ENCODE assay signal across 1 cellular context in the genomic region with DNA sequence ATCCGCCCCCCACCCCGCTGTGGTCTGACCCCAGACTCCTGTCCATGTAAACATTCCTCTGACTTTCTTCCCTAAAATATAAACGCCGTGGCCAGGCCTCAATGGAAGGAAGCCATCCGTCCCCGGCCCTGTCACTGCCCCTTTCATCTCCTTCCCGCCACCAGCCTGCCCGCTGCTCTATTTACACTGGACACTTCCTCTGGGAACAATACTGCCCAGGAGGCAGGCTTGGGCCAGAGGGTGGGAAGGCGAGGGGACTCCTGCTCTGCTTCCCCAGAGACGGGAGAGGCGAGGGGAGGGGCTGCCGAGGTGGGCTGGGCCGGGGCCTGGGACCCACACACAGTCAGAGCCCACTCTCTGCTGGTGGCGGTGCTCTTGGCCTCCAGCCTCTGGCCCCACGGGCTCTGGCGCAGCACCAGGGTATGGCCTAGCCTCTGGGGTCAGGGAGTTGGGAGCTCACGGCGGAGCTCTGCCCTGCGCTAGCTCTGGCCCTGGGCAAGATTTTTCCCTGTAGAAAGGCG.
TF ChIP-seq lines count a peak whose summit lies in the region.

No MANE protein-coding gene starts in this region.

TF ChIP-seq in HepG2, 621 proteins besides CTCF, POLR2A, EP300 and RAD21 (continued from another document and continues in another):
- TF ChIP-seq, protein P1, sequence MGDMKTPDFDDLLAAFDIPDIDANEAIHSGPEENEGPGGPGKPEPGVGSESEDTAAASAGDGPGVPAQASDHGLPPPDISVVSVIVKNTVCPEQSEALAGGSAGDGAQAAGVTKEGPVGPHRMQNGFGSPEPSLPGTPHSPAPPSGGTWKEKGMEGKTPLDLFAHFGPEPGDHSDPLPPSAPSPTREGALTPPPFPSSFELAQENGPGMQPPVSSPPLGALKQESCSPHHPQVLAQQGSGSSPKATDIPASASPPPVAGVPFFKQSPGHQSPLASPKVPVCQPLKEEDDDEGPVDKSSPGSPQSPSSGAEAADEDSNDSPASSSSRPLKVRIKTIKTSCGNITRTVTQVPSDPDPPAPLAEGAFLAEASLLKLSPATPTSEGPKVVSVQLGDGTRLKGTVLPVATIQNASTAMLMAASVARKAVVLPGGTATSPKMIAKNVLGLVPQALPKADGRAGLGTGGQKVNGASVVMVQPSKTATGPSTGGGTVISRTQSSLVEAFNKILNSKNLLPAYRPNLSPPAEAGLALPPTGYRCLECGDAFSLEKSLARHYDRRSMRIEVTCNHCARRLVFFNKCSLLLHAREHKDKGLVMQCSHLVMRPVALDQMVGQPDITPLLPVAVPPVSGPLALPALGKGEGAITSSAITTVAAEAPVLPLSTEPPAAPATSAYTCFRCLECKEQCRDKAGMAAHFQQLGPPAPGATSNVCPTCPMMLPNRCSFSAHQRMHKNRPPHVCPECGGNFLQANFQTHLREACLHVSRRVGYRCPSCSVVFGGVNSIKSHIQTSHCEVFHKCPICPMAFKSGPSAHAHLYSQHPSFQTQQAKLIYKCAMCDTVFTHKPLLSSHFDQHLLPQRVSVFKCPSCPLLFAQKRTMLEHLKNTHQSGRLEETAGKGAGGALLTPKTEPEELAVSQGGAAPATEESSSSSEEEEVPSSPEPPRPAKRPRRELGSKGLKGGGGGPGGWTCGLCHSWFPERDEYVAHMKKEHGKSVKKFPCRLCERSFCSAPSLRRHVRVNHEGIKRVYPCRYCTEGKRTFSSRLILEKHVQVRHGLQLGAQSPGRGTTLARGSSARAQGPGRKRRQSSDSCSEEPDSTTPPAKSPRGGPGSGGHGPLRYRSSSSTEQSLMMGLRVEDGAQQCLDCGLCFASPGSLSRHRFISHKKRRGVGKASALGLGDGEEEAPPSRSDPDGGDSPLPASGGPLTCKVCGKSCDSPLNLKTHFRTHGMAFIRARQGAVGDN (CRISPR knock-in tag; IDR thresholded peaks at IDR 0.05) = peak; percentile 90
- TF ChIP-seq, protein P2, sequence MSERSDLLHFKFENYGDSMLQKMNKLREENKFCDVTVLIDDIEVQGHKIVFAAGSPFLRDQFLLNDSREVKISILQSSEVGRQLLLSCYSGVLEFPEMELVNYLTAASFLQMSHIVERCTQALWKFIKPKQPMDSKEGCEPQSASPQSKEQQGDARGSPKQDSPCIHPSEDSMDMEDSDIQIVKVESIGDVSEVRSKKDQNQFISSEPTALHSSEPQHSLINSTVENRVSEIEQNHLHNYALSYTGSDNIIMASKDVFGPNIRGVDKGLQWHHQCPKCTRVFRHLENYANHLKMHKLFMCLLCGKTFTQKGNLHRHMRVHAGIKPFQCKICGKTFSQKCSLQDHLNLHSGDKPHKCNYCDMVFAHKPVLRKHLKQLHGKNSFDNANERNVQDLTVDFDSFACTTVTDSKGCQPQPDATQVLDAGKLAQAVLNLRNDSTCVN (CRISPR knock-in tag; IDR thresholded peaks at IDR 0.05; ENCODE audit: borderline replicate concordance) = no peak
- TF ChIP-seq PAWR (CRISPR knock-in tag; IDR thresholded peaks at IDR 0.05; ENCODE audit: borderline replicate concordance) (no peak), ZNF3 (CRISPR knock-in tag; IDR thresholded peaks at IDR 0.05) (no peak), CBX1 (IDR thresholded peaks at IDR 0.05; ENCODE audit: low read depth) (no peak), ZNF12 (CRISPR knock-in tag; IDR thresholded peaks at IDR 0.05) (no peak), XBP1 (CRISPR knock-in tag; IDR thresholded peaks at IDR 0.05) (no peak), ZNF816 (CRISPR knock-in tag; IDR thresholded peaks at IDR 0.05; ENCODE audit: borderline replicate concordance) (no peak), FOXA3 (CRISPR knock-in tag; IDR thresholded peaks at IDR 0.05) (peak; percentile 81), CREM (IDR thresholded peaks at IDR 0.05) (no peak), CREM (CRISPR knock-in tag; IDR thresholded peaks at IDR 0.05) (no peak), GATAD2A (CRISPR knock-in tag; IDR thresholded peaks at IDR 0.05) (peak; percentile 21; the same call in 1 of the 2 replicates), SOX5 (CRISPR knock-in tag; IDR thresholded peaks at IDR 0.05; ENCODE audit: borderline replicate concordance) (peak; percentile 55; the same call in 1 of the 2 replicates), ZFX (CRISPR knock-in tag; IDR thresholded peaks at IDR 0.05; ENCODE audit: low read depth) (peak; percentile 77), KAT8 (CRISPR knock-in tag; IDR thresholded peaks at IDR 0.05) (no peak), ARNTL (CRISPR knock-in tag; IDR thresholded peaks at IDR 0.05) (0 out of 2 replicates have a peak, but pooled peaks have one; percentile 27), ZFP1 (CRISPR knock-in tag; IDR thresholded peaks at IDR 0.05) (peak; percentile 90; the same call in 1 of the 2 replicates), NFE2L1 (CRISPR knock-in tag; IDR thresholded peaks at IDR 0.05; ENCODE audit: borderline replicate concordance) (no peak), ZNF232 (CRISPR knock-in tag; IDR thresholded peaks at IDR 0.05; ENCODE audit: borderline replicate concordance) (no peak), ZC3H13 (CRISPR knock-in tag; IDR thresholded peaks at IDR 0.05) (no peak), SATB2 (CRISPR knock-in tag; IDR thresholded peaks at IDR 0.05) (no peak), ZNF782 (CRISPR knock-in tag; IDR thresholded peaks at IDR 0.05; ENCODE audit: borderline replicate concordance) (no peak), ZBTB21 (CRISPR knock-in tag; IDR thresholded peaks at IDR 0.05) (no peak), ZSCAN30 (CRISPR knock-in tag; IDR thresholded peaks at IDR 0.05) (no peak), PTBP1 (IDR thresholded peaks at IDR 0.05; ENCODE audit: low read depth, low read length, poor library complexity, severe bottlenecking) (no peak), TCF7 (IDR thresholded peaks at IDR 0.05; ENCODE audit: low read depth) (peak; percentile 49; the same call in 1 of the 2 replicates), SRSF4 (IDR thresholded peaks at IDR 0.05; ENCODE audit: low read depth, low read length, poor library complexity, severe bottlenecking) (no peak), HOXD1 (CRISPR knock-in tag; IDR thresholded peaks at IDR 0.05) (0 out of 2 replicates have a peak, but pooled peaks have one; percentile 61), ZBTB7B (CRISPR knock-in tag; IDR thresholded peaks at IDR 0.05) (peak; percentile 27; the same call in 1 of the 2 replicates), ETV5 (CRISPR knock-in tag; IDR thresholded peaks at IDR 0.05; ENCODE audit: borderline replicate concordance) (0 out of 2 replicates have a peak, but pooled peaks have one; percentile 24), ZNF557 (CRISPR knock-in tag; IDR thresholded peaks at IDR 0.05) (no peak), ZNF382 (CRISPR knock-in tag; IDR thresholded peaks at IDR 0.05; ENCODE audit: borderline replicate concordance) (no peak), ZNF331 (CRISPR knock-in tag; IDR thresholded peaks at IDR 0.05) (0 out of 2 replicates have a peak, but pooled peaks have one; percentile 2)
- TF ChIP-seq, protein P3, sequence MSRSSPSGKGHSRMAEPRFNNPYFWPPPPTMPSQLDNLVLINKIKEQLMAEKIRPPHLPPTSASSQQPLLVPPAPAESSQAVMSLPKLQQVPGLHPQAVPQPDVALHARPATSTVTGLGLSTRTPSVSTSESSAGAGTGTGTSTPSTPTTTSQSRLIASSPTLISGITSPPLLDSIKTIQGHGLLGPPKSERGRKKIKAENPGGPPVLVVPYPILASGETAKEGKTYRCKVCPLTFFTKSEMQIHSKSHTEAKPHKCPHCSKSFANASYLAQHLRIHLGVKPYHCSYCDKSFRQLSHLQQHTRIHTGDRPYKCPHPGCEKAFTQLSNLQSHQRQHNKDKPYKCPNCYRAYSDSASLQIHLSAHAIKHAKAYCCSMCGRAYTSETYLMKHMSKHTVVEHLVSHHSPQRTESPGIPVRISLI (CRISPR knock-in tag; IDR thresholded peaks at IDR 0.05; ENCODE audit: borderline replicate concordance) = no peak
- TF ChIP-seq, protein P4, sequence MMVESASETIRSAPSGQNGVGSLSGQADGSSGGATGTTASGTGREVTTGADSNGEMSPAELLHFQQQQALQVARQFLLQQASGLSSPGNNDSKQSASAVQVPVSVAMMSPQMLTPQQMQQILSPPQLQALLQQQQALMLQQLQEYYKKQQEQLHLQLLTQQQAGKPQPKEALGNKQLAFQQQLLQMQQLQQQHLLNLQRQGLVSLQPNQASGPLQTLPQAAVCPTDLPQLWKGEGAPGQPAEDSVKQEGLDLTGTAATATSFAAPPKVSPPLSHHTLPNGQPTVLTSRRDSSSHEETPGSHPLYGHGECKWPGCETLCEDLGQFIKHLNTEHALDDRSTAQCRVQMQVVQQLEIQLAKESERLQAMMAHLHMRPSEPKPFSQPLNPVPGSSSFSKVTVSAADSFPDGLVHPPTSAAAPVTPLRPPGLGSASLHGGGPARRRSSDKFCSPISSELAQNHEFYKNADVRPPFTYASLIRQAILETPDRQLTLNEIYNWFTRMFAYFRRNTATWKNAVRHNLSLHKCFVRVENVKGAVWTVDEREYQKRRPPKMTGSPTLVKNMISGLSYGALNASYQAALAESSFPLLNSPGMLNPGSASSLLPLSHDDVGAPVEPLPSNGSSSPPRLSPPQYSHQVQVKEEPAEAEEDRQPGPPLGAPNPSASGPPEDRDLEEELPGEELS (CRISPR knock-in tag; IDR thresholded peaks at IDR 0.05) = no peak
- TF ChIP-seq, protein P5, sequence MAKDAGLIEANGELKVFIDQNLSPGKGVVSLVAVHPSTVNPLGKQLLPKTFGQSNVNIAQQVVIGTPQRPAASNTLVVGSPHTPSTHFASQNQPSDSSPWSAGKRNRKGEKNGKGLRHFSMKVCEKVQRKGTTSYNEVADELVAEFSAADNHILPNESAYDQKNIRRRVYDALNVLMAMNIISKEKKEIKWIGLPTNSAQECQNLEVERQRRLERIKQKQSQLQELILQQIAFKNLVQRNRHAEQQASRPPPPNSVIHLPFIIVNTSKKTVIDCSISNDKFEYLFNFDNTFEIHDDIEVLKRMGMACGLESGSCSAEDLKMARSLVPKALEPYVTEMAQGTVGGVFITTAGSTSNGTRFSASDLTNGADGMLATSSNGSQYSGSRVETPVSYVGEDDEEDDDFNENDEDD (CRISPR knock-in tag; IDR thresholded peaks at IDR 0.05; ENCODE audit: borderline replicate concordance) = peak; percentile 89; the same call in 1 of the 2 replicates
- TF ChIP-seq, protein P6, sequence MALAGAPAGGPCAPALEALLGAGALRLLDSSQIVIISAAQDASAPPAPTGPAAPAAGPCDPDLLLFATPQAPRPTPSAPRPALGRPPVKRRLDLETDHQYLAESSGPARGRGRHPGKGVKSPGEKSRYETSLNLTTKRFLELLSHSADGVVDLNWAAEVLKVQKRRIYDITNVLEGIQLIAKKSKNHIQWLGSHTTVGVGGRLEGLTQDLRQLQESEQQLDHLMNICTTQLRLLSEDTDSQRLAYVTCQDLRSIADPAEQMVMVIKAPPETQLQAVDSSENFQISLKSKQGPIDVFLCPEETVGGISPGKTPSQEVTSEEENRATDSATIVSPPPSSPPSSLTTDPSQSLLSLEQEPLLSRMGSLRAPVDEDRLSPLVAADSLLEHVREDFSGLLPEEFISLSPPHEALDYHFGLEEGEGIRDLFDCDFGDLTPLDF (CRISPR knock-in tag; IDR thresholded peaks at IDR 0.05) = 0 out of 2 replicates have a peak, but pooled peaks have one; percentile 32
- TF ChIP-seq, protein P7, sequence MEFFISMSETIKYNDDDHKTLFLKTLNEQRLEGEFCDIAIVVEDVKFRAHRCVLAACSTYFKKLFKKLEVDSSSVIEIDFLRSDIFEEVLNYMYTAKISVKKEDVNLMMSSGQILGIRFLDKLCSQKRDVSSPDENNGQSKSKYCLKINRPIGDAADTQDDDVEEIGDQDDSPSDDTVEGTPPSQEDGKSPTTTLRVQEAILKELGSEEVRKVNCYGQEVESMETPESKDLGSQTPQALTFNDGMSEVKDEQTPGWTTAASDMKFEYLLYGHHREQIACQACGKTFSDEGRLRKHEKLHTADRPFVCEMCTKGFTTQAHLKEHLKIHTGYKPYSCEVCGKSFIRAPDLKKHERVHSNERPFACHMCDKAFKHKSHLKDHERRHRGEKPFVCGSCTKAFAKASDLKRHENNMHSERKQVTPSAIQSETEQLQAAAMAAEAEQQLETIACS (CRISPR knock-in tag; IDR thresholded peaks at IDR 0.05) = no peak
- TF ChIP-seq, protein P8, sequence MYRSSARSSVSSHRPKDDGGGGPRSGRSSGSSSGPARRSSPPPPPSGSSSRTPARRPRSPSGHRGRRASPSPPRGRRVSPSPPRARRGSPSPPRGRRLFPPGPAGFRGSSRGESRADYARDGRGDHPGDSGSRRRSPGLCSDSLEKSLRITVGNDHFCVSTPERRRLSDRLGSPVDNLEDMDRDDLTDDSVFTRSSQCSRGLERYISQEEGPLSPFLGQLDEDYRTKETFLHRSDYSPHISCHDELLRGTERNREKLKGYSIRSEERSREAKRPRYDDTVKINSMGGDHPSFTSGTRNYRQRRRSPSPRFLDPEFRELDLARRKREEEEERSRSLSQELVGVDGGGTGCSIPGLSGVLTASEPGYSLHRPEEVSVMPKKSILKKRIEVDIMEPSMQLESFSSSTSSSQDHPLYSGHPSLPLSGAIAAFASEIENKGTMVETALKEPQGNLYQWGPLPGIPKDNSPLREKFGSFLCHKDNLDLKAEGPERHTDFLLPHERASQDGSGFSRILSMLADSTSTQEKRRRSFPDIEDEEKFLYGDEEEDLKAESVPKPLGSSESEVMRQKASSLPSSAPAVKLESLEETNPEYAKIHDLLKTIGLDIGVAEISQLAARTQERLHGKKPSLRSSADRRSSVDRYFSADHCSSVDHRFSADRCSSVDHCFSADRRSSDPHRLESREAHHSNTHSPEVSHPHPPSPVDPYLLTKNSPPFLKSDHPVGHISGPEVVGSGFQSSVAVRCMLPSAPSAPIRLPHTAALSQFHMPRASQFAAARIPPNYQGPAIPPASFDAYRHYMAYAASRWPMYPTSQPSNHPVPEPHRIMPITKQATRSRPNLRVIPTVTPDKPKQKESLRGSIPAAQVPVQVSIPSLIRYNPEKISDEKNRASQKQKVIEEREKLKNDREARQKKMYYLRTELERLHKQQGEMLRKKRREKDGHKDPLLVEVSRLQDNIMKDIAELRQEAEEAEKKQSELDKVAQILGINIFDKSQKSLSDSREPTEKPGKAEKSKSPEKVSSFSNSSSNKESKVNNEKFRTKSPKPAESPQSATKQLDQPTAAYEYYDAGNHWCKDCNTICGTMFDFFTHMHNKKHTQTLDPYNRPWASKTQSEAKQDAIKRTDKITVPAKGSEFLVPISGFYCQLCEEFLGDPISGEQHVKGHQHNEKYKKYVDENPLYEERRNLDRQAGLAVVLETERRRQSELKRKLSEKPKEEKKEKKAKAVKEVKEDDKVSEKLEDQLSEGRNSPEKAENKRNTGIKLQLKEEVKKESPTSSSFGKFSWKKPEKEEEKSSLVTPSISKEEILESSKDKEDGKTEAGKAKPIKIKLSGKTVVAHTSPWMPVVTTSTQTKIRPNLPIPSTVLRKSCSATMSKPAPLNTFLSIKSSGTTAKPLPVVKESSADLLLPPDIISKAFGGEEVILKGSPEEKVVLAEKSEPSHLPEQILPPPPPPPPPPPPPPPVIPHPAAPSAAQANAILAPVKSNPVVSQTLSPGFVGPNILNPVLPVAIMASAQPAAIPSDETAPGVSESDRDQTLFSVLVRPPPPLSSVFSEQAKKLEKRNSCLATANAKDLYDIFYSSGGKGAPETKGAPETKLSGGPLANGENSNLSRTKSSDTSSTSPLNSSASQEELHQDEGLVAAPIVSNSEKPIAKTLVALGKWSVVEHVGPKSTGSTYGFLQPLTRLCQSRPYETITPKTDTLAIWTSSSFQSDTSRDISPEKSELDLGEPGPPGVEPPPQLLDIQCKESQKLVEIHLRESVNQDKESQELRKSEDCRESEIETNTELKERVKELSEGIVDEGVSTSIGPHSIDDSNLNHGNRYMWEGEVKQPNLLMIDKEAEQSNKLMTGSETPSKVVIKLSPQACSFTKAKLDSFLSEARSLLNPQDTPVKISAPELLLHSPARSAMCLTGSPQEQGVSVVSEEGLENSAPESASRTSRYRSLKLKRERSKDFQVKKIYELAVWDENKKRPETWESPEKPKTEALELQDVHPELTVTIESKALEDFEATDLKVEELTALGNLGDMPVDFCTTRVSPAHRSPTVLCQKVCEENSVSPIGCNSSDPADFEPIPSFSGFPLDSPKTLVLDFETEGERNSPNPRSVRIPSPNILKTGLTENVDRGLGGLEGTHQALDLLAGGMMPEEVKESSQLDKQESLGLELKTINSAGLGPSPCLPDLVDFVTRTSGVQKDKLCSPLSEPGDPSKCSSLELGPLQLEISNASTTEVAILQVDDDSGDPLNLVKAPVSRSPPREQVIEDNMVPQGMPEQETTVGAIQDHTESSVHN (CRISPR knock-in tag; IDR thresholded peaks at IDR 0.05) = 0 out of 2 replicates have a peak, but pooled peaks have one; percentile 23
